In genomic region chr11:67303132-67303988, GRCh38 we compare ENCODE assay signal across 8 cellular contexts. TPM values are rescaled to one million over a fixed set of nuclear protein-coding genes. Genes with fewer than 3 reads are reported as not detected.
DNase-seq lines count a peak whose midpoint lies in the region; ATAC-seq, FAIRE-seq and TF ChIP-seq lines count a peak whose summit lies in the region.

Gene SSH3, plus strand, starts transcription at chr11:67303530. Its CDS starts 96 bp downstream, at chr11:67303626.

- in situ Hi-C loops in GM18951 (cut with MboI; ENCODE audit: low sequenced_read_pairs, unreplicated experiment), result no loop called here

- peak; percentile 27 for TF ChIP-seq POLR2A in GM18951 (IDR thresholded peaks at IDR 0.05; ENCODE audit: extremely low read depth, insufficient read depth, insufficient read length)
- TF ChIP-seq POLR2A in vagina (IDR thresholded peaks at IDR 0.05), result no peak

- H3K4me3 ChIP-seq in vagina, result peak within 1 kb of the TSS; percentile 66 to 89

- FAIRE-seq in frontal cortex (lab: Jason Lieb, UNC), result no peak

- ATAC-seq in natural killer cell, result peak; percentile 81 to 87 (median 86)

- no peaks in the 10 kb centered on the region for H3K27me3 Mint-ChIP-seq in activated naive CD8-positive, alpha-beta T cell
- H3K27me3 Mint-ChIP-seq in natural killer cell (ENCODE audit: low read depth in 2 of 2), result no peaks in the 10 kb centered on the region

- intact Hi-C loops in natural killer cell (cut with micrococcal nuclease), result loop anchor here (2.0 kb wide), 1 partner anchor 15 kb away; the partner anchor contains the start of gene ANKRD13D
- intact Hi-C loops in vagina (cut with DNase I), result no loop called here

- H3K27ac Mint-ChIP-seq in activated naive CD8-positive, alpha-beta T cell, result peak within 1 kb of the TSS; percentile 34
- peak within 1 kb of the TSS; percentile 54 to 82 for H3K27ac Mint-ChIP-seq in natural killer cell

- peaks cover 0 to 33% of the 10 kb centered on the region in 2 donors for H3K36me3 ChIP-seq in vagina

- peak within 1 kb of the TSS; percentile 89 for H3K27ac ChIP-seq in vagina

- no peak for TF ChIP-seq CTCF in natural killer cell (IDR thresholded peaks at IDR 0.05)
- TF ChIP-seq CTCF in vagina (IDR thresholded peaks at IDR 0.05), result no peak

- H3K36me3 Mint-ChIP-seq in activated naive CD8-positive, alpha-beta T cell, result peaks cover 3% of the 10 kb centered on the region
- H3K36me3 Mint-ChIP-seq in natural killer cell, result no peaks in the 10 kb centered on the region

- H3K27me3 ChIP-seq in vagina, result no peaks in the 10 kb centered on the region

- H3K9me3 Mint-ChIP-seq in activated naive CD8-positive, alpha-beta T cell (ENCODE audit: low read depth), result no peaks in the 10 kb centered on the region
- H3K9me3 Mint-ChIP-seq in natural killer cell, result no peaks in the 10 kb centered on the region

- peak within 1 kb of the TSS; percentile 38 for H3K4me3 Mint-ChIP-seq in activated naive CD8-positive, alpha-beta T cell
- peak within 1 kb of the TSS; percentile 79 for H3K4me3 Mint-ChIP-seq in natural killer cell

- peaks cover 12% of the 10 kb centered on the region for H3K4me1 Mint-ChIP-seq in activated naive CD8-positive, alpha-beta T cell (ENCODE audit: low read depth)
- H3K4me1 Mint-ChIP-seq in natural killer cell, result peaks cover 10 to 23% of the 10 kb centered on the region in 2 donors

- peaks cover 36% of the 10 kb centered on the region for H3K4me1 ChIP-seq in vagina

- DNase-seq in 8988T (peak; percentile 76), NCI-H82 (lab: John Stamatoyannopoulos, UW) (peak; percentile 61), frontal cortex (ENCODE audit: low spot score in 2 of 2) (peak; percentile 80 to 81), natural killer cell (peak; percentile 52), vagina (ENCODE audit: extremely low spot score in 2 of 2) (no peak), NCI-H1048 (lab: John Stamatoyannopoulos, UW) (no peak)

- H3K9me3 ChIP-seq in vagina, result no peaks in the 10 kb centered on the region

RNA-seq across cellular contexts. Expression of gene SSH3, which starts in this region (rescaled TPM):
- total RNA-seq in frontal cortex (2.0 TPM), natural killer cell (10 to 100 TPM; 34.3 to 42.7 (median 38.1) TPM), vagina (98.0 TPM)

Comparison
In these comparisons a context has a peak if more than half of its experiments do, and no peak if none do; other contexts are left out.
1. RNA of gene SSH3 (total RNA-seq): 98.0 TPM in vagina (single experiment) and 34.3 to 42.7 TPM in natural killer cell; 2.0 TPM in frontal cortex (single experiment); every median in the first group is over 10 times any median in the second.
2. DNase-seq: peak in 8988T (single experiment), NCI-H82 (single experiment), frontal cortex (2 of 2) and natural killer cell (single experiment); none in vagina (0 of 2) and NCI-H1048 (single experiment).